19 cellular contexts compared by ENCODE assay signal in genomic region chr13:76024151-76024550, GRCh38.
"Had no signal": no experiment of that assay in that cellular context is flagged by ENCODE, and none has a peak within 500 bp of the region (broad histone marks: within the 10 kb centered on the region; RNA-seq: fewer than 3 reads in every experiment).

No MANE protein-coding gene starts in this region.

- H3K27ac ChIP-seq: epithelial cell of prostate, esophagus muscularis mucosa, gastroesophageal sphincter, neutrophil, right atrium auricular region, sigmoid colon, skin epidermis had no signal

- DNase-seq: effector memory CD8-positive, alpha-beta T cell; glutamatergic neuron; immature natural killer cell; kidney; left cardiac atrium; mucosa of descending colon; naive thymus-derived CD8-positive, alpha-beta T cell; sigmoid colon; stimulated activated CD4-positive, alpha-beta T cell treated with anti-CD3 and anti-CD28 coated beads, Interleukin-12 subunit alpha, Interleukin-12 subunit beta, amount 100 ng/mL, for 4 hours; stimulated activated CD4-positive, alpha-beta T cell treated with anti-CD3 and anti-CD28 coated beads, Interleukin-2, amount 100 ng/mL, for 48 hours; stimulated activated naive CD4-positive, alpha-beta T cell treated with Interleukin-2 at 50 U/mL for 16 hours had no signal

- H3K36me3 Mint-ChIP-seq: immature natural killer cell; naive thymus-derived CD8-positive, alpha-beta T cell; type B pancreatic cell had no signal

- H3K27me3 ChIP-seq: esophagus muscularis mucosa, gastroesophageal sphincter, neutrophil, right atrium auricular region, sigmoid colon had no signal

- H3K9me3 ChIP-seq: esophagus muscularis mucosa, gastroesophageal sphincter, mucosa of descending colon, neutrophil, right atrium auricular region, sigmoid colon had no signal

- H3K9me3 Mint-ChIP-seq: effector memory CD8-positive, alpha-beta T cell had no signal

- H3K36me3 ChIP-seq: esophagus muscularis mucosa, gastroesophageal sphincter, neutrophil, right atrium auricular region, sigmoid colon had no signal

- H3K4me3 ChIP-seq: esophagus muscularis mucosa, gastroesophageal sphincter, mucosa of descending colon, right atrium auricular region, sigmoid colon, skin epidermis had no signal

- H3K27me3 Mint-ChIP-seq: dendritic cell treated with granulocyte-macrophage colony-stimulating factor and Interleukin-4, amounts not matched to agents 40 ng/mL and 50 ng/mL, for 4 days; effector memory CD8-positive, alpha-beta T cell had no signal

- ATAC-seq: effector memory CD8-positive, alpha-beta T cell; gastroesophageal sphincter; left cardiac atrium; mucosa of descending colon; naive thymus-derived CD8-positive, alpha-beta T cell had no signal

- H3K4me3 Mint-ChIP-seq: dendritic cell treated with granulocyte-macrophage colony-stimulating factor and Interleukin-4, amounts not matched to agents 40 ng/mL and 50 ng/mL, for 4 days; effector memory CD8-positive, alpha-beta T cell; immature natural killer cell; naive thymus-derived CD8-positive, alpha-beta T cell; type B pancreatic cell had no signal

- H3K27ac Mint-ChIP-seq: dendritic cell treated with granulocyte-macrophage colony-stimulating factor and Interleukin-4, amounts not matched to agents 40 ng/mL and 50 ng/mL, for 4 days; effector memory CD8-positive, alpha-beta T cell; immature natural killer cell; naive thymus-derived CD8-positive, alpha-beta T cell; type B pancreatic cell had no signal

- H3K4me1 ChIP-seq: esophagus muscularis mucosa, gastroesophageal sphincter, right atrium auricular region, sigmoid colon had no signal

- H3K4me1 Mint-ChIP-seq: immature natural killer cell; naive thymus-derived CD8-positive, alpha-beta T cell had no signal
